Comparison of ENCODE assay signal across 8 cellular contexts in genomic region chr2:28391564-28392296, GRCh38. TPM values are rescaled to one million over a fixed set of nuclear protein-coding genes. Genes with fewer than 3 reads are reported as not detected.
DNase-seq lines count a peak whose midpoint lies in the region; TF ChIP-seq lines count a peak whose summit lies in the region.

No MANE protein-coding gene starts in this region.

- TF ChIP-seq CTCF in left ventricle myocardium inferior (IDR thresholded peaks at IDR 0.05; ENCODE audit: borderline replicate concordance): no peak

- H3K36me3 ChIP-seq in H7 (replicated peaks; ENCODE audit: control insufficient read depth, insufficient read depth, low read length) (no peaks in the 10 kb centered on the region), left ventricle myocardium inferior (no peaks in the 10 kb centered on the region), rectal smooth muscle tissue (ENCODE audit: control insufficient read depth, insufficient read depth, low read length) (no peaks in the 10 kb centered on the region)

- H3K4me3 ChIP-seq in H7 (ENCODE audit: insufficient read depth, low read depth, low read length) (peak overlapping the region; percentile 70), left ventricle myocardium inferior (peak overlapping the region; percentile 84), rectal smooth muscle tissue (ENCODE audit: low read length) (peak overlapping the region; percentile 62)

- peak overlapping the region; percentile 90 for H3K9ac ChIP-seq in rectal smooth muscle tissue (ENCODE audit: low read length)

- intact Hi-C loops in left ventricle myocardium inferior (cut with micrococcal nuclease): no loop called here

- DNase-seq in GM03348 (ENCODE audit: low spot score) (peak; percentile 88), H7 (peak; percentile 84), LHCN-M2 (ENCODE audit: low read depth) (peak; percentile 94), SW 1271 (lab: John Stamatoyannopoulos, UW) (peak; percentile 89 to 93), amniotic epithelial cell (ENCODE audit: low read depth) (peak; percentile 79), left ventricle myocardium inferior (peak; percentile 97), occipital lobe (lab: John Stamatoyannopoulos, UW) (no peak)

- peaks cover 49% of the 10 kb centered on the region for H3K27me3 ChIP-seq in H7 (ENCODE audit: control insufficient read depth, insufficient read depth, low read length)
- H3K27me3 ChIP-seq in left ventricle myocardium inferior (ENCODE audit: low read depth): no peaks in the 10 kb centered on the region
- no peaks in the 10 kb centered on the region for H3K27me3 ChIP-seq in rectal smooth muscle tissue (ENCODE audit: control insufficient read depth, insufficient read depth, low read length)

- H3K27ac ChIP-seq in left ventricle myocardium inferior (replicated peaks) (peak overlapping the region; percentile 100), rectal smooth muscle tissue (ENCODE audit: low read depth, low read length) (peak overlapping the region; percentile 98)

- H3K4me1 ChIP-seq in left ventricle myocardium inferior: peaks cover 58% of the 10 kb centered on the region
- H3K4me1 ChIP-seq in rectal smooth muscle tissue (ENCODE audit: control insufficient read depth, insufficient read depth, low read length): peaks cover 4% of the 10 kb centered on the region

- no peaks in the 10 kb centered on the region for H3K9me3 ChIP-seq in left ventricle myocardium inferior (replicated peaks)

RNA-seq across cellular contexts. Expression of gene FOSL2, which starts 0.9 kb away (rescaled TPM):
- total RNA-seq in H7 (2014; rRNA removed; shearing (Covaris generic)): 3.5 and 4.1 TPM in 2 replicates
- total RNA-seq in LHCN-M2 (2014; rRNA removed) (50.7 and 62.2 TPM in 2 replicates), left ventricle myocardium inferior (50.2 TPM), occipital lobe (6.2 TPM)
- 46.8 TPM for polyA plus RNA-seq in LHCN-M2 (2012)
